In genomic region chr18:34677056-34677574, GRCh38 we compare ENCODE assay signal across 26 cellular contexts.
"Had no signal": no experiment of that assay in that cellular context is flagged by ENCODE, and none has a peak within 500 bp of the region (broad histone marks: within the 10 kb centered on the region; RNA-seq: fewer than 3 reads in every experiment).

No MANE protein-coding gene starts in this region.

- H2AFZ ChIP-seq: hepatocyte had no signal

- H3K36me3 ChIP-seq: esophagus muscularis mucosa, gastroesophageal sphincter, left lung, lower lobe of right lung had no signal

- H3K4me3 ChIP-seq: coronary artery, dorsolateral prefrontal cortex, esophagus muscularis mucosa, gastroesophageal sphincter, heart left ventricle, hepatocyte, left lung, lower lobe of right lung, mucosa of descending colon had no signal

- H3K9me3 ChIP-seq: esophagus muscularis mucosa, gastroesophageal sphincter, heart left ventricle, left lung, lower lobe of right lung, mucosa of descending colon had no signal

- H3K9me3 Mint-ChIP-seq: immature natural killer cell, mesothelial cell of epicardium had no signal

- H3K27ac Mint-ChIP-seq: immature natural killer cell, mesothelial cell of epicardium, naive B cell had no signal

- H3K27me3 ChIP-seq: dorsolateral prefrontal cortex, esophagus muscularis mucosa, gastroesophageal sphincter, heart left ventricle, hepatocyte, left lung had no signal

- ATAC-seq: foreskin keratinocyte, gastroesophageal sphincter, heart left ventricle, left colon, left lung, left ventricle myocardium superior, lower lobe of right lung, mucosa of descending colon had no signal

- H3K4me2 ChIP-seq: hepatocyte had no signal

- H3K79me2 ChIP-seq: hepatocyte had no signal

- H3K4me3 Mint-ChIP-seq: immature natural killer cell, mesothelial cell of epicardium, naive B cell had no signal

- H3K36me3 Mint-ChIP-seq: immature natural killer cell, mesothelial cell of epicardium, naive B cell had no signal

- H3K27ac ChIP-seq: coronary artery, dorsolateral prefrontal cortex, esophagus muscularis mucosa, foreskin keratinocyte, gastroesophageal sphincter, heart left ventricle, hepatocyte, left lung, lower lobe of right lung had no signal

- H3K4me1 Mint-ChIP-seq: mesothelial cell of epicardium, naive B cell had no signal

- DNase-seq: dermis blood vessel endothelial cell; dorsolateral prefrontal cortex; effector CD4-positive, alpha-beta T cell; effector memory CD4-positive, alpha-beta T cell; foreskin keratinocyte; heart left ventricle; hypothalamus; immature natural killer cell; islet precursor cell; kidney; kidney glomerular epithelial cell; left colon; left lung; left ventricle myocardium superior; lower lobe of right lung; mesenchymal stem cell; mucosa of descending colon; naive B cell had no signal

- FAIRE-seq: colon, endothelial cell of umbilical vein, frontal cortex, kidney had no signal

- H3K4me1 ChIP-seq: foreskin keratinocyte, left lung, lower lobe of right lung had no signal
